ENCODE assay signal across 20 cellular contexts in the genomic region with DNA sequence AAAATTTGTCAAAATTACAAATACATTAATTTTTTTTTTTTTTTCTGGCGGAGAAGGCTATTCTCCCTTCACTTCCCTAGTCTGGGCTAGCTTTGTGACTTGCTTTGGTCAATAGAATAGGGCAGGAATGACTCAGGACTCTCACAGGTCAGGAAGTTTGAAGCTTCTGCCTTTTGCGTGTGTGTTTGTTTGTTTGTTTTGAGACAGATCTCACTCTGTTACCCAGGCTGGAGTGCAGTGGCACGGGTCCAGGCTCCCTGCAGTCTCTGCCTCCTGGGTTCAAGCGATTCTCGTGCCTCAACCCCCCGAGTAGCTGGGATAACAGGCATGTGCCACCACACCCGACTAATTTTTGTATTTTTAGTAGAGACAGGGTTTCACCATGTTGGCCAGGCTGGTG. TPM values are rescaled to one million over a fixed set of nuclear protein-coding genes. Genes with fewer than 3 reads are reported as not detected.
DNase-seq lines count a peak whose midpoint lies in the region; ATAC-seq and TF ChIP-seq lines count a peak whose summit lies in the region.
"Had no signal": no experiment of that assay in that cellular context is flagged by ENCODE, and none has a peak within 500 bp of the region (broad histone marks: within the 10 kb centered on the region; RNA-seq: fewer than 3 reads in every experiment).

No MANE protein-coding gene starts in this region.

- H3K79me1 ChIP-seq in mesendoderm (ENCODE audit: low read length) = no peaks in the 10 kb centered on the region

- no peak for ATAC-seq in GM21381 (IDR thresholded peaks at IDR 0.05; ENCODE audit: unreplicated experiment)
- ATAC-seq: activated CD8-positive, alpha-beta T cell treated with anti-CD3 and anti-CD28 coated beads for 36 hours; stimulated activated memory B cell treated with anti-CD40 and anti-IgM and Interleukin-4, amounts not matched to agents 10 μg/mL and 1 μg/mL and 100 μg/mL, for 72 hours had no signal

- TF ChIP-seq CTCF in choroid plexus epithelial cell (conservative IDR thresholded peaks at IDR 0.05; ENCODE audit: low read depth, low read length) = no peak

- no peak overlapping the region for H2BK120ac ChIP-seq in mesendoderm (ENCODE audit: low read depth, low read length)

- H3K23ac ChIP-seq in mesendoderm (ENCODE audit: low read length) = no peak overlapping the region

- H3K18ac ChIP-seq in mesendoderm (ENCODE audit: low read length) = no peak overlapping the region

- H2BK5ac ChIP-seq in mesendoderm (ENCODE audit: low read length) = no peak overlapping the region

- no peak overlapping the region for H3K9ac ChIP-seq in mesendoderm (ENCODE audit: low read length)
- H3K9ac ChIP-seq: neural progenitor cell had no signal

- H3K36me3 Mint-ChIP-seq in T-helper 2 cell treated with Interferon-gamma antibody and Interleukin-4, amounts not matched to agents 5 μg/mL and 100 μg/mL, for 36 hours (ENCODE audit: low read depth) = no peaks in the 10 kb centered on the region
- H3K36me3 Mint-ChIP-seq: immature natural killer cell; neural progenitor cell; stimulated activated memory B cell treated with anti-CD40 and anti-IgM and Interleukin-4, amounts not matched to agents 10 μg/mL and 1 μg/mL and 100 μg/mL, for 72 hours had no signal

- no peaks in the 10 kb centered on the region for H3K4me1 ChIP-seq in mesendoderm (ENCODE audit: control insufficient read depth, low read depth, low read length)

- H3K27me3 ChIP-seq in mesendoderm (ENCODE audit: insufficient read depth, low read length, poor library complexity) = no peaks in the 10 kb centered on the region
- H3K27me3 ChIP-seq: neural progenitor cell, suprapubic skin had no signal

- H3K56ac ChIP-seq in mesendoderm (ENCODE audit: low read length) = no peak overlapping the region

- H3K27ac ChIP-seq in mesendoderm (ENCODE audit: low read depth, low read length) = no peak overlapping the region
- H3K27ac ChIP-seq: neural progenitor cell, suprapubic skin had no signal

- DNase-seq in DMS53 treated with DMSO at 0.1 percent for 48 hours (lab: John Stamatoyannopoulos, UW; ENCODE audit: unreplicated experiment) (peak; percentile 63), LHCN-M2 (ENCODE audit: low read depth) (peak; percentile 39), choroid plexus epithelial cell (ENCODE audit: low read depth) (peak; percentile 46), mesendoderm (no peak), UCSD-AML1 (lab: John Stamatoyannopoulos, UW; ENCODE audit: unreplicated experiment) (no peak)
- no peak for DNase-seq in NK-92 treated with Interleukin-12 subunit alpha and Interleukin-12 subunit beta, amount 100 ng/mL, for 24 hours (lab: John Stamatoyannopoulos, UW)
- DNase-seq in T-helper 2 cell treated with Interferon-gamma antibody and Interleukin-4, amounts not matched to agents 5 μg/mL and 100 μg/mL, for 36 hours (ENCODE audit: low spot score) = no peak
- DNase-seq: activated CD4-positive, CD25-positive, alpha-beta regulatory T cell; activated CD8-positive, alpha-beta T cell treated with anti-CD3 and anti-CD28 coated beads for 36 hours; activated T-cell treated with anti-CD3 and anti-CD28 coated beads, Interleukin-2, amount 50 U/mL, for 1 hour; C1 segment of cervical spinal cord; caudate nucleus; foreskin fibroblast; immature natural killer cell; small intestine; stimulated activated CD4-positive, alpha-beta T cell treated with anti-CD3 and anti-CD28 coated beads, Interleukin-2, amount 100 ng/mL, for 24 hours had no signal

- no peaks in the 10 kb centered on the region for H3K79me2 ChIP-seq in mesendoderm (ENCODE audit: control insufficient read depth, insufficient read depth, low read length)

- no peak overlapping the region for H4K5ac ChIP-seq in mesendoderm (ENCODE audit: low read length)

- H3K9me3 Mint-ChIP-seq in T-helper 2 cell treated with Interferon-gamma antibody and Interleukin-4, amounts not matched to agents 5 μg/mL and 100 μg/mL, for 36 hours = no peaks in the 10 kb centered on the region
- H3K9me3 Mint-ChIP-seq: activated CD8-positive, alpha-beta T cell treated with anti-CD3 and anti-CD28 coated beads for 36 hours; immature natural killer cell; stimulated activated memory B cell treated with anti-CD40 and anti-IgM and Interleukin-4, amounts not matched to agents 10 μg/mL and 1 μg/mL and 100 μg/mL, for 72 hours had no signal

- H3K27me3 Mint-ChIP-seq in T-helper 2 cell treated with Interferon-gamma antibody and Interleukin-4, amounts not matched to agents 5 μg/mL and 100 μg/mL, for 36 hours (ENCODE audit: low read depth) = no peaks in the 10 kb centered on the region
- H3K27me3 Mint-ChIP-seq: activated CD8-positive, alpha-beta T cell treated with anti-CD3 and anti-CD28 coated beads for 36 hours; stimulated activated memory B cell treated with anti-CD40 and anti-IgM and Interleukin-4, amounts not matched to agents 10 μg/mL and 1 μg/mL and 100 μg/mL, for 72 hours had no signal

- H3K4me3 ChIP-seq in choroid plexus epithelial cell (ENCODE audit: low read depth, low read length) (no peak overlapping the region), mesendoderm (ENCODE audit: low read length) (no peak overlapping the region)
- H3K4me3 ChIP-seq: neural progenitor cell, suprapubic skin had no signal

- H3K4ac ChIP-seq in mesendoderm (ENCODE audit: low read depth, low read length) = no peak overlapping the region

- H2BK15ac ChIP-seq in mesendoderm (replicated peaks; ENCODE audit: low read depth) = no peak overlapping the region

- no peak overlapping the region for H3K4me3 Mint-ChIP-seq in T-helper 2 cell treated with Interferon-gamma antibody and Interleukin-4, amounts not matched to agents 5 μg/mL and 100 μg/mL, for 36 hours
- H3K4me3 Mint-ChIP-seq: activated CD8-positive, alpha-beta T cell treated with anti-CD3 and anti-CD28 coated beads for 36 hours; immature natural killer cell; neural progenitor cell; stimulated activated memory B cell treated with anti-CD40 and anti-IgM and Interleukin-4, amounts not matched to agents 10 μg/mL and 1 μg/mL and 100 μg/mL, for 72 hours had no signal

- no peak overlapping the region for H3K4me2 ChIP-seq in mesendoderm (ENCODE audit: low read length)
- H3K4me2 ChIP-seq: neural progenitor cell had no signal

- WGBS in mesendoderm (ENCODE audit: extremely low coverage, insufficient coverage, low lambda C conversion rate) = no CpG with 5 or more reads among the region's 7 CpGs

- H3K36me3 ChIP-seq in mesendoderm (ENCODE audit: control insufficient read depth, insufficient read depth, low read length) = no peaks in the 10 kb centered on the region
- H3K36me3 ChIP-seq: neural progenitor cell, suprapubic skin had no signal

- no peak overlapping the region for H3K27ac Mint-ChIP-seq in T-helper 2 cell treated with Interferon-gamma antibody and Interleukin-4, amounts not matched to agents 5 μg/mL and 100 μg/mL, for 36 hours
- H3K27ac Mint-ChIP-seq: activated CD8-positive, alpha-beta T cell treated with anti-CD3 and anti-CD28 coated beads for 36 hours; immature natural killer cell; neural progenitor cell; stimulated activated memory B cell treated with anti-CD40 and anti-IgM and Interleukin-4, amounts not matched to agents 10 μg/mL and 1 μg/mL and 100 μg/mL, for 72 hours had no signal

- peak overlapping the region; percentile 56 for H4K8ac ChIP-seq in mesendoderm (ENCODE audit: low read depth, low read length)

- H3K4me1 Mint-ChIP-seq in T-helper 2 cell treated with Interferon-gamma antibody and Interleukin-4, amounts not matched to agents 5 μg/mL and 100 μg/mL, for 36 hours (ENCODE audit: low read depth) = no peaks in the 10 kb centered on the region
- H3K4me1 Mint-ChIP-seq: immature natural killer cell; stimulated activated memory B cell treated with anti-CD40 and anti-IgM and Interleukin-4, amounts not matched to agents 10 μg/mL and 1 μg/mL and 100 μg/mL, for 72 hours had no signal

- H2AK5ac ChIP-seq in mesendoderm (ENCODE audit: low read length) = no peak overlapping the region

RNA-seq across cellular contexts. Expression of a gene that starts 55.9 kb away (rescaled TPM):
- total RNA-seq in LHCN-M2 (2014; rRNA removed) = 68.2 and 80.0 TPM in 2 replicates
- polyA plus RNA-seq in LHCN-M2 (2012) = 24.1 TPM
- polyA plus RNA-seq in mesendoderm (2013, experiment 1 of 2) = 22.1 TPM
- polyA plus RNA-seq in mesendoderm (2013, experiment 2 of 2) = 21.0 TPM

Comparison
In these comparisons a context has a peak if more than half of its experiments do, and no peak if none do; other contexts are left out.
1. DNase-seq: peak in DMS53 treated with DMSO at 0.1 percent for 48 hours (single experiment), LHCN-M2 (single experiment) and choroid plexus epithelial cell (single experiment); none in mesendoderm (single experiment), UCSD-AML1 (single experiment), NK-92 treated with Interleukin-12 subunit alpha and Interleukin-12 subunit beta, amount 100 ng/mL, for 24 hours (single experiment) and T-helper 2 cell treated with Interferon-gamma antibody and Interleukin-4, amounts not matched to agents 5 μg/mL and 100 μg/mL, for 36 hours (single experiment).